ENCODE assay signal across 1 cellular context in genomic region chr15:49918106-49918505, GRCh38.
TF ChIP-seq lines count a peak whose summit lies in the region.

No MANE protein-coding gene starts in this region.

TF ChIP-seq in IMR-90, 13 proteins besides CTCF, POLR2A, EP300 and RAD21 (continued from another document):
- TF ChIP-seq ELK1 (IDR thresholded peaks at IDR 0.05; ENCODE audit: borderline replicate concordance, low read depth, low read length), result no peak
- TF ChIP-seq CHD1 (IDR thresholded peaks at IDR 0.05; ENCODE audit: low read depth, low read length), result no peak
TF ChIP-seq in IMR-90: peak in this region for 0.
